ENCODE assay signal across 8 cellular contexts in genomic region chr5:64690417-64691151, GRCh38. TPM values are rescaled to one million over a fixed set of nuclear protein-coding genes. Genes with fewer than 3 reads are reported as not detected.
DNase-seq lines count a peak whose midpoint lies in the region; ATAC-seq and TF ChIP-seq lines count a peak whose summit lies in the region.

Gene SHISAL2B (plus strand): TSS chr5:64690503. CDS start chr5:64690624, 121 bp downstream.

- peak; percentile 42 for DNase-seq in EL
- DNase-seq in IMR-90, result no peak
- DNase-seq in activated naive CD8-positive, alpha-beta T cell treated with anti-CD3 and anti-CD28 coated beads, Interleukin-2, amount 50 U/mL, for 24 hours, result peak; percentile 5
- peak; percentile 77 for DNase-seq in iPS-NIHi7 (ENCODE audit: extremely low spot score)
- peak; percentile 75 for DNase-seq in type B pancreatic cell (ENCODE audit: extremely low spot score, unreplicated experiment)
- no peak for DNase-seq in stimulated activated naive CD4-positive, alpha-beta T cell (lab: John Stamatoyannopoulos, UW)
- DNase-seq in activated CD4-positive, alpha-beta T cell treated with anti-CD3 and anti-CD28 coated beads, Interleukin-2, amount 50 U/mL, for 4 hours, result no peak

- peak within 1 kb of the TSS; percentile 57 for H3K4me3 Mint-ChIP-seq in activated naive CD8-positive, alpha-beta T cell treated with anti-CD3 and anti-CD28 coated beads, Interleukin-2, amount 50 U/mL, for 24 hours
- H3K4me3 Mint-ChIP-seq in type B pancreatic cell, result peak within 1 kb of the TSS; percentile 85

- H2BK15ac ChIP-seq in IMR-90 (ENCODE audit: low read depth, low read length), result no peak within 1 kb of the TSS

- H2BK120ac ChIP-seq in IMR-90 (ENCODE audit: low read depth, low read length), result no peak within 1 kb of the TSS

- H2BK20ac ChIP-seq in IMR-90 (ENCODE audit: low read depth, low read length), result no peak within 1 kb of the TSS

- BruUV-seq in IMR-90 (replicated peaks; lab: Mats Ljungman, UMichigan), result no TSS peak

- H3K36me3 Mint-ChIP-seq in activated naive CD8-positive, alpha-beta T cell treated with anti-CD3 and anti-CD28 coated beads, Interleukin-2, amount 50 U/mL, for 24 hours (ENCODE audit: low read depth), result no peaks in the 10 kb centered on the region
- no peaks in the 10 kb centered on the region for H3K36me3 Mint-ChIP-seq in type B pancreatic cell

- peaks cover 3% of the 10 kb centered on the region for H3K9me3 Mint-ChIP-seq in activated naive CD8-positive, alpha-beta T cell treated with anti-CD3 and anti-CD28 coated beads, Interleukin-2, amount 50 U/mL, for 24 hours
- H3K9me3 Mint-ChIP-seq in type B pancreatic cell, result no peaks in the 10 kb centered on the region

- peak within 1 kb of the TSS; percentile 86 for H3K4me2 ChIP-seq in IMR-90 (ENCODE audit: low read depth, low read length)

- H4K91ac ChIP-seq in IMR-90 (ENCODE audit: insufficient read depth, low read depth, low read length), result no peak within 1 kb of the TSS

- in situ Hi-C loops in IMR-90 (cut with MboI; ENCODE audit: low sequenced_read_pairs), result no loop called here

- TF ChIP-seq RAD21 in IMR-90 (IDR thresholded peaks at IDR 0.05; ENCODE audit: low read length), result no peak

- peak within 1 kb of the TSS; percentile 17; the same call in 1 of the 2 replicates for H3K4me3 ChIP-seq in IMR-90 (ENCODE audit: insufficient read depth, low read depth, low read length)

- H4K5ac ChIP-seq in IMR-90 (ENCODE audit: low read depth, low read length), result no peak within 1 kb of the TSS

- peaks cover 48% of the 10 kb centered on the region for H3K27me3 ChIP-seq in IMR-90 (ENCODE audit: control insufficient read depth, insufficient read depth, low read length)

- peaks cover 7% of the 10 kb centered on the region for H3K4me1 Mint-ChIP-seq in activated naive CD8-positive, alpha-beta T cell treated with anti-CD3 and anti-CD28 coated beads, Interleukin-2, amount 50 U/mL, for 24 hours
- no peaks in the 10 kb centered on the region for H3K4me1 Mint-ChIP-seq in type B pancreatic cell (ENCODE audit: unreplicated experiment)

- H2AFZ ChIP-seq in IMR-90 (replicated peaks; ENCODE audit: low read length, poor library complexity), result peak within 1 kb of the TSS; percentile 82

- H3K14ac ChIP-seq in IMR-90 (replicated peaks; ENCODE audit: low read depth, low read length), result no peak within 1 kb of the TSS

- H3K79me1 ChIP-seq in IMR-90 (ENCODE audit: low read depth in 1 of 2, low read length in 2 of 2), result no peaks in the 10 kb centered on the region

- no peak within 1 kb of the TSS for H2BK5ac ChIP-seq in IMR-90 (ENCODE audit: low read depth, low read length, poor library complexity, severe bottlenecking)

- H3K56ac ChIP-seq in IMR-90 (ENCODE audit: extremely low read depth, insufficient read depth, low read length), result no peak within 1 kb of the TSS

- peak; percentile 73 for ATAC-seq in IMR-90 (ENCODE audit: low read depth)
- peak; percentile 59 for ATAC-seq in activated naive CD8-positive, alpha-beta T cell treated with anti-CD3 and anti-CD28 coated beads, Interleukin-2, amount 50 U/mL, for 24 hours
- no peak for ATAC-seq in HG03571 (IDR thresholded peaks at IDR 0.05; ENCODE audit: unreplicated experiment)

- peaks cover 36% of the 10 kb centered on the region for H3K27me3 Mint-ChIP-seq in activated naive CD8-positive, alpha-beta T cell treated with anti-CD3 and anti-CD28 coated beads, Interleukin-2, amount 50 U/mL, for 24 hours
- peaks cover 62% of the 10 kb centered on the region for H3K27me3 Mint-ChIP-seq in type B pancreatic cell

- dilution Hi-C loops in IMR-90 (cut with HindIII; ENCODE audit: low sequenced_read_pairs, unreplicated experiment), result no loop called here

- H3K9me1 ChIP-seq in IMR-90 (ENCODE audit: insufficient read depth, low read length), result no peaks in the 10 kb centered on the region

- H3K27ac ChIP-seq in IMR-90 (ENCODE audit: insufficient read depth, low read length), result no peak within 1 kb of the TSS

- CTCF ChIA-PET in IMR-90 (lab: Yijun Ruan, JAX), result no interaction called here

- TF ChIP-seq CTCF in IMR-90 (conservative IDR thresholded peaks at IDR 0.05; ENCODE audit: low read depth, low read length) (no peak), type B pancreatic cell (conservative IDR thresholded peaks at IDR 0.05) (no peak)

- H3K9ac ChIP-seq in IMR-90 (ENCODE audit: low read depth, low read length), result no peak within 1 kb of the TSS

- WGBS in IMR-90 (ENCODE audit: extremely low coverage in 2 of 2, insufficient read length in 1 of 2), 2 experiments, result 0% methylated on average over 30 of the region's 71 CpGs; no CpG with 5 or more reads in 1 of the 2 experiments

- H3K36me3 ChIP-seq in IMR-90 (ENCODE audit: control insufficient read depth, insufficient read depth, low read length), result no peaks in the 10 kb centered on the region

- H2AK9ac ChIP-seq in IMR-90 (replicated peaks; ENCODE audit: low read depth, low read length, poor library complexity), result no peak within 1 kb of the TSS

- H4K8ac ChIP-seq in IMR-90 (ENCODE audit: low read depth in 2 of 2, low read length in 2 of 2), result no peak within 1 kb of the TSS

- H3K4me1 ChIP-seq in IMR-90 (ENCODE audit: control insufficient read depth, insufficient read depth, low read length), result 0 out of 2 replicates have a peak, but pooled peaks cover 5% of the 10 kb centered on the region

- H4K20me1 ChIP-seq in IMR-90 (ENCODE audit: insufficient read depth, low read length), result no peaks in the 10 kb centered on the region

- intact Hi-C loops in IMR-90 (cut with micrococcal nuclease), result no loop called here

- H3K9me3 ChIP-seq in IMR-90 (ENCODE audit: control insufficient read depth, insufficient read depth, low read length), result no peaks in the 10 kb centered on the region

- H2AK5ac ChIP-seq in IMR-90 (ENCODE audit: low read depth, low read length), result no peak within 1 kb of the TSS

- no peak within 1 kb of the TSS for H3K4ac ChIP-seq in IMR-90 (ENCODE audit: low read depth, low read length)

- POLR2A ChIA-PET in IMR-90 (lab: Charles Lee; ENCODE audit: unreplicated experiment), result no interaction called here

- TF ChIP-seq POLR2A in IMR-90 (IDR thresholded peaks at IDR 0.05; ENCODE audit: low read depth, low read length), result no peak

- H3K23ac ChIP-seq in IMR-90 (ENCODE audit: low read depth, low read length), result no peak within 1 kb of the TSS

- no peak within 1 kb of the TSS for H3K18ac ChIP-seq in IMR-90 (ENCODE audit: low read depth, low read length)

- no peak within 1 kb of the TSS for H3K27ac Mint-ChIP-seq in activated naive CD8-positive, alpha-beta T cell treated with anti-CD3 and anti-CD28 coated beads, Interleukin-2, amount 50 U/mL, for 24 hours
- H3K27ac Mint-ChIP-seq in type B pancreatic cell, result no peak within 1 kb of the TSS

TF ChIP-seq in IMR-90, 13 proteins besides CTCF, POLR2A, EP300 and RAD21:
- TF ChIP-seq MAFK (IDR thresholded peaks at IDR 0.05; ENCODE audit: low read depth, low read length) (no peak), RCOR1 (IDR thresholded peaks at IDR 0.05; ENCODE audit: insufficient replicate concordance, low read length) (no peak), BHLHE40 (IDR thresholded peaks at IDR 0.05; ENCODE audit: low read depth, low read length) (no peak), NFE2L2 (IDR thresholded peaks at IDR 0.05; ENCODE audit: low read depth, low read length) (no peak), ELK1 (IDR thresholded peaks at IDR 0.05; ENCODE audit: borderline replicate concordance, low read depth, low read length) (no peak), RFX5 (IDR thresholded peaks at IDR 0.05; ENCODE audit: low read depth, low read length) (no peak), USF2 (IDR thresholded peaks at IDR 0.05; ENCODE audit: low read depth, low read length) (no peak), FOS (IDR thresholded peaks at IDR 0.05; ENCODE audit: low read depth, low read length) (no peak), CEBPB (IDR thresholded peaks at IDR 0.05; ENCODE audit: low read depth, low read length) (no peak), CHD1 (IDR thresholded peaks at IDR 0.05; ENCODE audit: low read depth, low read length) (no peak), SMC3 (IDR thresholded peaks at IDR 0.05; ENCODE audit: low read depth, low read length) (no peak), MAZ (IDR thresholded peaks at IDR 0.05; ENCODE audit: borderline replicate concordance, low read depth, low read length) (no peak), MXI1 (IDR thresholded peaks at IDR 0.05; ENCODE audit: borderline replicate concordance, low read depth, low read length) (no peak)

RNA-seq across cellular contexts. Expression of gene SHISAL2B, which starts in this region (rescaled TPM):
- total RNA-seq in IMR-90 (2012; rRNA removed) (not detected in 2 replicates), type B pancreatic cell (ENCODE audit: low replicate concordance) (0.63 TPM in 1 of 2 replicates, not detected in the other)
- not detected in 2 replicates for polyA plus RNA-seq in IMR-90 (2012; rRNA removed)
- polyA plus RNA-seq in IMR-90 (2012; cell fraction: cytosol; rRNA removed), result 0.07 TPM in 1 of 2 replicates, not detected in the other
- polyA plus RNA-seq in IMR-90 (2012; cell fraction: nucleus; rRNA removed; ENCODE audit: low replicate concordance), result not detected in 2 replicates

Comparison
In these comparisons a context has a peak if more than half of its experiments do, and no peak if none do; other contexts are left out.
1. Peak in ATAC-seq, H3K4me3 ChIP-seq and H3K4me2 ChIP-seq in IMR-90; RNA of the gene not detected or under 1 TPM.
2. Peak in DNase-seq in type B pancreatic cell; RNA of the gene not detected or under 1 TPM.
3. DNase-seq: peak in EL (single experiment), activated naive CD8-positive, alpha-beta T cell treated with anti-CD3 and anti-CD28 coated beads, Interleukin-2, amount 50 U/mL, for 24 hours (single experiment) and iPS-NIHi7 (single experiment); none in IMR-90 (single experiment), stimulated activated naive CD4-positive, alpha-beta T cell (0 of 6) and activated CD4-positive, alpha-beta T cell treated with anti-CD3 and anti-CD28 coated beads, Interleukin-2, amount 50 U/mL, for 4 hours (0 of 2).